Comparison of ENCODE assay signal across 2 cellular contexts in the genomic region with DNA sequence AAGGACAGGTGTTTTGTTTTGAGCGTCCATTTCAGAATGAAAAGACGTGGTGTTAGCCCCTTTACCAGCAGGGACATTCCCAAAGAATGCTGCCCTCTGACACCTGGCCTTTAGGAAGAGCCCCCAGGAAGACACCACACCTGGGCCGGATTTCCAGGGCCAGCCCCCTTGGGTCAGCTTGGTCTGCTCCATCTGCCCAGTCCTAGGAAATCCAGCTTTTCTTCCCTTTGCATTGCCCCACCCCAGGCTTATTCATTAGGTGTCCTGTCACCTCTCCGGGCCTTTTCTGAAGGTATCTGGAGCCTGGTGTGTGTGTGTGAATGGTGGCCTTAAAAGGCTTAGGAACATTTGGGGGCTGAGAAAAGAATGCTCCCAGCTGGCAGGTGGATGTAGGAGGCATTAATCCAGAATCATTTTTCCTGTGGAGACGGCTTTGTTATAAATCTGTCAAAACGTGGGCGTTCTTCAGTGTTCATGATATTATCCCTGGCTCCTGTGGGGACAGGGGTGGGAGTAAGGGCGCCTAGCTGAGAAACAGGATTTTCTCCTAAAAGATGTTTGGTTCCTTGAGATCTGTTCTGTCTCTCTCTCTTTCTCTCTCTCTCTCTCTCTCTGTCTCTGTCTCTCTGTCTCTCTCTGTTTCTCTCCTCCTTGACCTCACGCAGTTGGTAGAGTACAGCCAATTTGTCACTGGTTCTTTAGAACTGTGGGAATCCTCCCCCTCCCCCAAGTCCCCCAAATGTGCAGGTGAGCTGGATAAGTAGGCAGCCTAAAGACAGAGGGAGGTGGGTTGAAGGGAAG.
TF ChIP-seq lines count a peak whose summit lies in the region.

No MANE protein-coding gene starts in this region.

TF ChIP-seq in liver, 16 proteins besides CTCF, POLR2A, EP300 and RAD21 (continued from another document):
- TF ChIP-seq TAF1 (conservative IDR thresholded peaks at IDR 0.05) (no peak), ATF3 (IDR thresholded peaks at IDR 0.05) (no peak), FOXA2 (IDR thresholded peaks at IDR 0.05) (no peak), HNF4A (conservative IDR thresholded peaks at IDR 0.05) (no peak), NR2F2 (IDR thresholded peaks at IDR 0.05) (no peak), FOXA1 (IDR thresholded peaks at IDR 0.05) (no peak), RXRA (IDR thresholded peaks at IDR 0.05) (no peak), ZBTB33 (IDR thresholded peaks at IDR 0.05) (no peak)
- TF ChIP-seq, protein P1, sequence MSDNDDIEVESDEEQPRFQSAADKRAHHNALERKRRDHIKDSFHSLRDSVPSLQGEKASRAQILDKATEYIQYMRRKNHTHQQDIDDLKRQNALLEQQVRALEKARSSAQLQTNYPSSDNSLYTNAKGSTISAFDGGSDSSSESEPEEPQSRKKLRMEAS (IDR thresholded peaks at IDR 0.05): no peak
- TF ChIP-seq, protein P2, sequence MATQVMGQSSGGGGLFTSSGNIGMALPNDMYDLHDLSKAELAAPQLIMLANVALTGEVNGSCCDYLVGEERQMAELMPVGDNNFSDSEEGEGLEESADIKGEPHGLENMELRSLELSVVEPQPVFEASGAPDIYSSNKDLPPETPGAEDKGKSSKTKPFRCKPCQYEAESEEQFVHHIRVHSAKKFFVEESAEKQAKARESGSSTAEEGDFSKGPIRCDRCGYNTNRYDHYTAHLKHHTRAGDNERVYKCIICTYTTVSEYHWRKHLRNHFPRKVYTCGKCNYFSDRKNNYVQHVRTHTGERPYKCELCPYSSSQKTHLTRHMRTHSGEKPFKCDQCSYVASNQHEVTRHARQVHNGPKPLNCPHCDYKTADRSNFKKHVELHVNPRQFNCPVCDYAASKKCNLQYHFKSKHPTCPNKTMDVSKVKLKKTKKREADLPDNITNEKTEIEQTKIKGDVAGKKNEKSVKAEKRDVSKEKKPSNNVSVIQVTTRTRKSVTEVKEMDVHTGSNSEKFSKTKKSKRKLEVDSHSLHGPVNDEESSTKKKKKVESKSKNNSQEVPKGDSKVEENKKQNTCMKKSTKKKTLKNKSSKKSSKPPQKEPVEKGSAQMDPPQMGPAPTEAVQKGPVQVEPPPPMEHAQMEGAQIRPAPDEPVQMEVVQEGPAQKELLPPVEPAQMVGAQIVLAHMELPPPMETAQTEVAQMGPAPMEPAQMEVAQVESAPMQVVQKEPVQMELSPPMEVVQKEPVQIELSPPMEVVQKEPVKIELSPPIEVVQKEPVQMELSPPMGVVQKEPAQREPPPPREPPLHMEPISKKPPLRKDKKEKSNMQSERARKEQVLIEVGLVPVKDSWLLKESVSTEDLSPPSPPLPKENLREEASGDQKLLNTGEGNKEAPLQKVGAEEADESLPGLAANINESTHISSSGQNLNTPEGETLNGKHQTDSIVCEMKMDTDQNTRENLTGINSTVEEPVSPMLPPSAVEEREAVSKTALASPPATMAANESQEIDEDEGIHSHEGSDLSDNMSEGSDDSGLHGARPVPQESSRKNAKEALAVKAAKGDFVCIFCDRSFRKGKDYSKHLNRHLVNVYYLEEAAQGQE (IDR thresholded peaks at IDR 0.05): no peak

TF ChIP-seq in HepG2, 621 proteins besides CTCF, POLR2A, EP300 and RAD21 (continued from another document):
- TF ChIP-seq, protein P3, sequence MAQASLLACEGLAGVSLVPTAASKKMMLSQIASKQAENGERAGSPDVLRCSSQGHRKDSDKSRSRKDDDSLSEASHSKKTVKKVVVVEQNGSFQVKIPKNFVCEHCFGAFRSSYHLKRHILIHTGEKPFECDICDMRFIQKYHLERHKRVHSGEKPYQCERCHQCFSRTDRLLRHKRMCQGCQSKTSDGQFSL (CRISPR knock-in tag; IDR thresholded peaks at IDR 0.05): no peak
- TF ChIP-seq HDAC2 (CRISPR knock-in tag; IDR thresholded peaks at IDR 0.05) (no peak), PLRG1 (conservative IDR thresholded peaks at IDR 0.05) (no peak), SP2 (CRISPR knock-in tag; IDR thresholded peaks at IDR 0.05) (no peak), PBX3 (CRISPR knock-in tag; IDR thresholded peaks at IDR 0.05; ENCODE audit: borderline replicate concordance) (no peak), ZNF598 (CRISPR knock-in tag; IDR thresholded peaks at IDR 0.05; ENCODE audit: borderline replicate concordance) (no peak), BORCS8-MEF2B (CRISPR knock-in tag; IDR thresholded peaks at IDR 0.05) (no peak), ZNF253 (CRISPR knock-in tag; IDR thresholded peaks at IDR 0.05; ENCODE audit: borderline replicate concordance) (no peak)
